Comparison of ENCODE assay signal across 8 cellular contexts in genomic region chr14:104751539-104752337, GRCh38. TPM values are rescaled to one million over a fixed set of nuclear protein-coding genes. Genes with fewer than 3 reads are reported as not detected.
DNase-seq lines count a peak whose midpoint lies in the region; ATAC-seq and TF ChIP-seq lines count a peak whose summit lies in the region.

No MANE protein-coding gene starts in this region.

- peak overlapping the region; percentile 32 to 66 for H3K4me3 ChIP-seq in DND-41 (ENCODE audit: low read depth in 1 of 2, low read length in 2 of 2)

- H3K79me2 ChIP-seq in DND-41 (ENCODE audit: insufficient read depth, low read length) = peaks cover 42% of the 10 kb centered on the region

- H3K27me3 ChIP-seq in DND-41 (ENCODE audit: insufficient read depth, low read length, poor library complexity) = no peaks in the 10 kb centered on the region

- H3K4me2 ChIP-seq in DND-41 (ENCODE audit: insufficient read depth, low read length) = peak overlapping the region; percentile 78

- peak overlapping the region; percentile 88 to 89 for H3K4me3 Mint-ChIP-seq in effector memory CD8-positive, alpha-beta T cell
- H3K4me3 Mint-ChIP-seq in osteocyte (ENCODE audit: unreplicated experiment) = peak overlapping the region; percentile 90

- no peak for DNase-seq in DND-41
- DNase-seq in NOMO-1 treated with dmso at 0.1 percent for 144 hours (lab: John Stamatoyannopoulos, UW; ENCODE audit: unreplicated experiment) = peak; percentile 50
- peak in 1 of 3 experiments; percentile 19 for DNase-seq in effector memory CD8-positive, alpha-beta T cell
- DNase-seq in osteocyte (ENCODE audit: extremely low spot score, unreplicated experiment) = no peak
- no peak for DNase-seq in putamen (ENCODE audit: low spot score)
- no peak for DNase-seq in activated effector memory CD4-positive, alpha-beta T cell treated with Interleukin-2 at 50 U/mL for 16 hours

- H2AFZ ChIP-seq in DND-41 (ENCODE audit: low read depth, low read length) = peak overlapping the region; percentile 75

- TF ChIP-seq CTCF in DND-41 (IDR thresholded peaks at IDR 0.05; ENCODE audit: borderline replicate concordance, extremely low read depth, low read length, poor library complexity, severe bottlenecking) (no peak), osteocyte (IDR thresholded peaks at IDR 0.05) (no peak)

- H3K9me3 Mint-ChIP-seq in effector memory CD8-positive, alpha-beta T cell = no peaks in the 10 kb centered on the region
- no peaks in the 10 kb centered on the region for H3K9me3 Mint-ChIP-seq in osteocyte (ENCODE audit: unreplicated experiment)

- peaks cover 34% of the 10 kb centered on the region for H4K20me1 ChIP-seq in DND-41 (ENCODE audit: insufficient read depth, low read length)

- H3K9me3 ChIP-seq in DND-41 (ENCODE audit: insufficient read depth, low read length, severe bottlenecking) = no peaks in the 10 kb centered on the region

- peaks cover 41% of the 10 kb centered on the region for H3K4me1 ChIP-seq in DND-41 (ENCODE audit: insufficient read depth, low read length)

- peaks cover 27% of the 10 kb centered on the region for H3K36me3 ChIP-seq in DND-41 (ENCODE audit: insufficient read depth, low read length)

- peak overlapping the region; percentile 99 for H3K27ac ChIP-seq in DND-41 (ENCODE audit: low read length)

- peaks cover 19 to 32% of the 10 kb centered on the region in 2 donors for H3K4me1 Mint-ChIP-seq in effector memory CD8-positive, alpha-beta T cell (ENCODE audit: low read depth in 2 of 2)
- peaks cover 56% of the 10 kb centered on the region for H3K4me1 Mint-ChIP-seq in osteocyte (ENCODE audit: unreplicated experiment)

- H3K27me3 Mint-ChIP-seq in effector memory CD8-positive, alpha-beta T cell = no peaks in the 10 kb centered on the region
- no peaks in the 10 kb centered on the region for H3K27me3 Mint-ChIP-seq in osteocyte (ENCODE audit: unreplicated experiment)

- ATAC-seq in DND-41 (ENCODE audit: insufficient read depth, low read depth) (no peak), HG02623 (IDR thresholded peaks at IDR 0.05; ENCODE audit: unreplicated experiment) (no peak), GM18511 (IDR thresholded peaks at IDR 0.05; ENCODE audit: unreplicated experiment) (no peak)
- no peak for ATAC-seq in effector memory CD8-positive, alpha-beta T cell (replicated peaks)

- peak overlapping the region; percentile 96 to 97 for H3K27ac Mint-ChIP-seq in effector memory CD8-positive, alpha-beta T cell
- no peak overlapping the region for H3K27ac Mint-ChIP-seq in osteocyte (ENCODE audit: unreplicated experiment)

- peak overlapping the region; percentile 82 for H3K9ac ChIP-seq in DND-41 (ENCODE audit: low read depth, low read length)

- H3K36me3 Mint-ChIP-seq in effector memory CD8-positive, alpha-beta T cell (ENCODE audit: insufficient read depth) = peaks cover 29% of the 10 kb centered on the region
- peaks cover 4% of the 10 kb centered on the region for H3K36me3 Mint-ChIP-seq in osteocyte (ENCODE audit: unreplicated experiment)

RNA-seq across cellular contexts. Expression of gene SIVA1, which starts 1.2 kb away (rescaled TPM):
- total RNA-seq in osteocyte = 50.1 and 52.3 TPM in 2 replicates

RNA-seq across cellular contexts. Expression of gene ADSS1, which starts 27.7 kb away (rescaled TPM):
- total RNA-seq in osteocyte = 3.7 and 4.5 TPM in 2 replicates

RNA-seq across cellular contexts. Expression of gene AKT1, which starts 43.8 kb away (rescaled TPM):
- 157 and 160 TPM in 2 replicates for total RNA-seq in osteocyte

RNA-seq across cellular contexts. Expression of gene ZBTB42, which starts 49.2 kb away (rescaled TPM):
- total RNA-seq in osteocyte = 2.7 and 3.1 TPM in 2 replicates
